Comparison of ENCODE assay signal across 20 cellular contexts in the genomic region with DNA sequence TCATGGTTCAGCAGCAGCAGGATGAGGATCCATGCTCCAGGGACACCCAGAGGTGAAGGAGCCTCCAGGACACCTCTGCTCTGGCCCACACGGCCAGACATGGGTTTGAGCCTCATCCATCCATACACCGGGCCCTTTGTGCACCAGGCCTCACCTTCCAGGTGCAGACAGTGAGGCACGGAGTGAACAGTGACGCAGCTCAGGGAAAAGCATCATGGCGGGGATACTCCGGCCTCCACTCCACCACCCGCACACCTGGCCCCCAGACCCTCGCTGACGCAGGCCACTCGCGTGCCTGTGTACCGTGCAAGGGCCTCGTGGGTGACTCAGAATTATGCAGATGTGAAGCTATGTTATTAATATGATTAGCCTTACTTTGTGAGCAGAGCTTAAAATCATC. TPM values are rescaled to one million over a fixed set of nuclear protein-coding genes. Genes with fewer than 3 reads are reported as not detected.
A peak's percentile ranks its signal among the peaks of the same experiment; 100 is the strongest.
DNase-seq lines count a peak whose midpoint lies in the region; ATAC-seq and TF ChIP-seq lines count a peak whose summit lies in the region.
"Had no signal": no experiment of that assay in that cellular context is flagged by ENCODE, and none has a peak within 500 bp of the region (broad histone marks: within the 10 kb centered on the region; RNA-seq: fewer than 3 reads in every experiment).

No MANE protein-coding gene starts in this region.

- H3K36me3 ChIP-seq in heart right ventricle (no peaks in the 10 kb centered on the region), neuronal stem cell (replicated peaks in 1 of 2; ENCODE audit: control insufficient read depth in 2 of 2, insufficient read depth in 2 of 2, low read length in 2 of 2) (no peaks in the 10 kb centered on the region)
- H3K36me3 ChIP-seq: BE2C had no signal

- H3K27me3 ChIP-seq in heart right ventricle: peaks cover 0 to 42% (median 33%) of the 10 kb centered on the region in 7 donors
- H3K27me3 ChIP-seq in neuronal stem cell (ENCODE audit: control insufficient read depth in 3 of 3, insufficient read depth in 3 of 3, low read depth in 1 of 3, low read length in 3 of 3): peaks cover 0 to 22% (median 0%) of the 10 kb centered on the region in 3 experiments
- H3K27me3 ChIP-seq: BE2C had no signal

- H3K9me3 Mint-ChIP-seq in glutamatergic neuron (ENCODE audit: unreplicated experiment): peaks cover 4% of the 10 kb centered on the region
- peaks cover 14% of the 10 kb centered on the region for H3K9me3 Mint-ChIP-seq in stimulated activated memory B cell treated with anti-CD40 and anti-IgM and Interleukin-4, amounts not matched to agents 10 μg/mL and 1 μg/mL and 100 μg/mL, for 72 hours

- no peak overlapping the region for H2AFZ ChIP-seq in neuronal stem cell (ENCODE audit: low read length)

- H3K23ac ChIP-seq in neuronal stem cell (ENCODE audit: low read depth, low read length, poor library complexity): peak overlapping the region; percentile 77

- H3K4ac ChIP-seq in neuronal stem cell (ENCODE audit: low read length): no peak overlapping the region

- H3K27ac ChIP-seq in heart right ventricle (no peak overlapping the region), neuronal stem cell (replicated peaks; ENCODE audit: low read length) (no peak overlapping the region)

- no peak overlapping the region for H2BK120ac ChIP-seq in neuronal stem cell (ENCODE audit: low read depth, low read length)

- peaks cover 7% of the 10 kb centered on the region for H3K36me3 Mint-ChIP-seq in glutamatergic neuron (ENCODE audit: unreplicated experiment)
- H3K36me3 Mint-ChIP-seq in stimulated activated memory B cell treated with anti-CD40 and anti-IgM and Interleukin-4, amounts not matched to agents 10 μg/mL and 1 μg/mL and 100 μg/mL, for 72 hours: peaks cover 7% of the 10 kb centered on the region
- H3K36me3 Mint-ChIP-seq: CD4-positive, CD25-positive, alpha-beta regulatory T cell; CD8-positive, alpha-beta memory T cell had no signal

- 82 to 87% methylated on average over 13 of the region's 13 CpGs for WGBS in heart right ventricle, 2 donors
- no CpG with 5 or more reads among the region's 13 CpGs for WGBS in neuronal stem cell (ENCODE audit: extremely low coverage in 2 of 2, insufficient read length in 2 of 2, insufficient replicate concordance in 1 of 2), 2 donors

- peaks cover 11% of the 10 kb centered on the region for H3K4me1 Mint-ChIP-seq in glutamatergic neuron (ENCODE audit: low read depth, unreplicated experiment)
- H3K4me1 Mint-ChIP-seq in stimulated activated memory B cell treated with anti-CD40 and anti-IgM and Interleukin-4, amounts not matched to agents 10 μg/mL and 1 μg/mL and 100 μg/mL, for 72 hours: no peaks in the 10 kb centered on the region
- H3K4me1 Mint-ChIP-seq: CD4-positive, CD25-positive, alpha-beta regulatory T cell; CD8-positive, alpha-beta memory T cell had no signal

- H3K79me1 ChIP-seq in neuronal stem cell (ENCODE audit: low read depth, low read length): no peaks in the 10 kb centered on the region

- H3K9me3 ChIP-seq in heart right ventricle (peaks cover 0 to 28% (median 16%) of the 10 kb centered on the region in 11 donors), neuronal stem cell (replicated peaks in 1 of 2; ENCODE audit: control insufficient read depth in 2 of 2, insufficient read depth in 1 of 2, low read depth in 1 of 2, low read length in 2 of 2) (peaks cover 0 to 4% of the 10 kb centered on the region in 2 donors)

- H3K14ac ChIP-seq in neuronal stem cell (ENCODE audit: low read length): no peak overlapping the region

- no peak overlapping the region for H3K27ac Mint-ChIP-seq in glutamatergic neuron (ENCODE audit: unreplicated experiment)
- H3K27ac Mint-ChIP-seq in stimulated activated memory B cell treated with anti-CD40 and anti-IgM and Interleukin-4, amounts not matched to agents 10 μg/mL and 1 μg/mL and 100 μg/mL, for 72 hours: no peak overlapping the region
- H3K27ac Mint-ChIP-seq: CD8-positive, alpha-beta memory T cell; H9 had no signal

- peak overlapping the region; percentile 56 for H2BK15ac ChIP-seq in neuronal stem cell (ENCODE audit: low read length)

- H3K27me3 Mint-ChIP-seq in glutamatergic neuron (ENCODE audit: unreplicated experiment): peaks cover 6% of the 10 kb centered on the region
- peaks cover 54% of the 10 kb centered on the region for H3K27me3 Mint-ChIP-seq in stimulated activated memory B cell treated with anti-CD40 and anti-IgM and Interleukin-4, amounts not matched to agents 10 μg/mL and 1 μg/mL and 100 μg/mL, for 72 hours

- H3K9ac ChIP-seq in neuronal stem cell (ENCODE audit: low read depth, low read length, poor library complexity): no peak overlapping the region

- no peak for TF ChIP-seq CTCF in heart right ventricle (IDR thresholded peaks at IDR 0.05)
- no peak for TF ChIP-seq CTCF in glutamatergic neuron (IDR thresholded peaks at IDR 0.05; ENCODE audit: partially characterized antibody, unreplicated experiment)

- ATAC-seq in left cardiac atrium (no peak), heart right ventricle (no peak)
- no peak for ATAC-seq in stimulated activated memory B cell treated with anti-CD40 and anti-IgM and Interleukin-4, amounts not matched to agents 10 μg/mL and 1 μg/mL and 100 μg/mL, for 72 hours
- ATAC-seq: GM12878 had no signal

- H3K4me2 ChIP-seq in neuronal stem cell (ENCODE audit: insufficient read depth, low read length, poor library complexity, severe bottlenecking): no peak overlapping the region

- H3K4me1 ChIP-seq in heart right ventricle: no peaks in the 10 kb centered on the region
- peaks cover 3 to 21% of the 10 kb centered on the region in 2 donors for H3K4me1 ChIP-seq in neuronal stem cell (ENCODE audit: control insufficient read depth in 2 of 2, insufficient read depth in 1 of 2, low read depth in 1 of 2, low read length in 2 of 2)
- H3K4me1 ChIP-seq: BE2C had no signal

- no peak overlapping the region for H4K8ac ChIP-seq in neuronal stem cell (ENCODE audit: low read depth, low read length)

- peak overlapping the region; percentile 36 for H3K18ac ChIP-seq in neuronal stem cell (ENCODE audit: low read length)

- no peak overlapping the region for H4K91ac ChIP-seq in neuronal stem cell (ENCODE audit: low read depth, low read length, poor library complexity)

- no peak overlapping the region for H3K4me3 ChIP-seq in heart right ventricle
- H3K4me3 ChIP-seq in neuronal stem cell (ENCODE audit: low read length in 2 of 2): peak overlapping the region in 1 of 2 donors; percentile 5
- H3K4me3 ChIP-seq: GM12878 had no signal

- H2AK5ac ChIP-seq in neuronal stem cell (ENCODE audit: low read depth, low read length): peak overlapping the region; percentile 36

- H2BK5ac ChIP-seq in neuronal stem cell (ENCODE audit: low read length): no peak overlapping the region

- no peak overlapping the region for H3K4me3 Mint-ChIP-seq in glutamatergic neuron (ENCODE audit: unreplicated experiment)
- H3K4me3 Mint-ChIP-seq in stimulated activated memory B cell treated with anti-CD40 and anti-IgM and Interleukin-4, amounts not matched to agents 10 μg/mL and 1 μg/mL and 100 μg/mL, for 72 hours: no peak overlapping the region
- H3K4me3 Mint-ChIP-seq: CD4-positive, CD25-positive, alpha-beta regulatory T cell; CD8-positive, alpha-beta memory T cell; H9 had no signal

- H2BK12ac ChIP-seq in neuronal stem cell (ENCODE audit: low read length): no peak overlapping the region

- intact Hi-C loops in left cardiac atrium (cut with DNase I) (no loop called here), heart right ventricle (cut with DNase I) (no loop called here)

- DNase-seq in left cardiac atrium (peak; percentile 10), heart right ventricle (no peak), glutamatergic neuron (peak; percentile 7), neuronal stem cell (ENCODE audit: low spot score) (no peak), HUDEP-2 (lab: John Stamatoyannopoulos, UW; ENCODE audit: unreplicated experiment in 76 of 76) (no peak)
- no peak for DNase-seq in activated naive CD4-positive, alpha-beta T cell (lab: John Stamatoyannopoulos, UW)
- DNase-seq: ACHN; BE2C; C1 segment of cervical spinal cord; CD4-positive, CD25-positive, alpha-beta regulatory T cell; CD8-positive, alpha-beta memory T cell; COR-L47; DMS 273 treated with DMSO at 0.1 percent for 48 hours; DMS53; DND-41; EL; GOT3; H9 had no signal

RNA-seq across cellular contexts. Expression of a gene that starts 33.3 kb away (rescaled TPM):
- 1 to 10 TPM; 6.8 TPM for total RNA-seq in left cardiac atrium
- 1 to 10 TPM; 2.8 to 8.8 (median 5.1) TPM for total RNA-seq in heart right ventricle
- polyA plus RNA-seq in heart right ventricle: 1 to 10 TPM; 5.9 to 7.3 TPM
- total RNA-seq in glutamatergic neuron (ENCODE audit: unreplicated experiment): 4.8 TPM
- polyA plus RNA-seq in neuronal stem cell (2013, experiment 1 of 2): 7.7 TPM
- polyA plus RNA-seq in neuronal stem cell (2013, experiment 2 of 2): 7.2 TPM
- total RNA-seq: CD4-positive, CD25-positive, alpha-beta regulatory T cell; CD8-positive, alpha-beta memory T cell had no signal
- polyA plus RNA-seq: CD4-positive, CD25-positive, alpha-beta regulatory T cell; CD8-positive, alpha-beta memory T cell; GM12878 had no signal

Comparison
In these comparisons a context has a peak if more than half of its experiments do, and no peak if none do; other contexts are left out.
1. DNase-seq: peak in left cardiac atrium (single experiment) and glutamatergic neuron (single experiment); none in heart right ventricle (0 of 2), neuronal stem cell (single experiment), HUDEP-2 (0 of 76) and activated naive CD4-positive, alpha-beta T cell (0 of 4).